ENCODE assay signal across 16 cellular contexts in the genomic region with DNA sequence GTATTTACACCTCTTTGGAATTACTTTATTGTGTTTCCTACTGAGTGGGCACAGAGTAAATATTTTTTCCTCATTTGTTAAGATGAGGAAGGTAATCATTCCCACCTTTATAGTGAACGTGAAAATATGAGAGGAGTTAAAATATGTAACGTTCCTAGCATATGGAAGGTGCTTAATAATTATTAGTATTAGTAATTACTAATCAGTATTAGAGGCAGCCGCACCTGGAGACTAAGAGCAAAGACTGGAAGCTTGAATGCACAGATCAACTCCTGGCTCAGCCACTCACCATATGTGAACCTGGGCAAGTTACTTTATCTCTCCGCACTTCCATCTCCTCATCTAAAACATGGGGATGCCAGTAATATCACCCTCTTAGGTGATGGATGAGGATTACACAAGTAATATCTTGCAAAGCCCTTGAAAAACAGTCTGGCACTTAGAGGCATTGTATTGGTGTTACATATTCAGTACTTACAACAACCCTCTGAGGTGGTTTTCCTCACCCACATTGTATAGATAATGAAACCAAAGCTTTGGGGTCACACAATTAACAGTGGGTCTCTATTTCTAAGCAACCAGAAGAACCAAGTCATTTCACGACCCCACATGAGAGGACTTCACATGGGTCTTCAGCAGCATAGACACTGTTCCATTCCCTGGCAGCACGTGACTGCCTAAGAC.
"Had no signal": no experiment of that assay in that cellular context is flagged by ENCODE, and none has a peak within 500 bp of the region (broad histone marks: within the 10 kb centered on the region; RNA-seq: fewer than 3 reads in every experiment).

No MANE protein-coding gene starts in this region.

- H3K36me3 ChIP-seq: colonic mucosa, esophagus squamous epithelium, tibial artery had no signal

- H3K27ac Mint-ChIP-seq: activated CD4-positive, alpha-beta memory T cell treated with anti-CD3 and anti-CD28 coated beads, Interleukin-2, amount 10 ng/mL, durations not matched to agents 7 days and 5 days; activated CD4-positive, alpha-beta T cell treated with anti-CD3 and anti-CD28 coated beads for 36 hours; activated naive CD4-positive, alpha-beta T cell treated with anti-CD3 and anti-CD28 coated beads, Interleukin-2, amount 50 U/mL, for 72 hours; naive thymus-derived CD4-positive, alpha-beta T cell; stimulated activated memory B cell treated with anti-CD40 and anti-IgM and Interleukin-4, amounts not matched to agents 10 μg/mL and 1 μg/mL and 100 μg/mL, for 72 hours had no signal

- H3K27ac ChIP-seq: body of pancreas, colonic mucosa, esophagus squamous epithelium, tibial artery had no signal

- H3K27me3 ChIP-seq: body of pancreas, colonic mucosa, esophagus squamous epithelium, tibial artery had no signal

- H3K9me3 Mint-ChIP-seq: activated CD4-positive, alpha-beta memory T cell treated with anti-CD3 and anti-CD28 coated beads, Interleukin-2, amount 10 ng/mL, durations not matched to agents 7 days and 5 days; activated naive CD4-positive, alpha-beta T cell treated with anti-CD3 and anti-CD28 coated beads, Interleukin-2, amount 50 U/mL, for 72 hours; stimulated activated memory B cell treated with anti-CD40 and anti-IgM and Interleukin-4, amounts not matched to agents 10 μg/mL and 1 μg/mL and 100 μg/mL, for 72 hours had no signal

- H3K4me3 ChIP-seq: body of pancreas, colonic mucosa, esophagus squamous epithelium, mucosa of descending colon, tibial artery had no signal

- H3K36me3 Mint-ChIP-seq: activated naive CD4-positive, alpha-beta T cell treated with anti-CD3 and anti-CD28 coated beads, Interleukin-2, amount 50 U/mL, for 72 hours; naive thymus-derived CD4-positive, alpha-beta T cell; stimulated activated memory B cell treated with anti-CD40 and anti-IgM and Interleukin-4, amounts not matched to agents 10 μg/mL and 1 μg/mL and 100 μg/mL, for 72 hours had no signal

- H3K4me1 ChIP-seq: colonic mucosa had no signal

- DNase-seq: activated CD4-positive, alpha-beta memory T cell treated with anti-CD3 and anti-CD28 coated beads, Interleukin-2, amount 10 ng/mL, durations not matched to agents 7 days and 5 days; activated CD4-positive, alpha-beta T cell treated with anti-CD3 and anti-CD28 coated beads for 36 hours; activated gamma-delta T cell; activated T-cell treated with anti-CD3 and anti-CD28 coated beads, Interleukin-2, amount 50 U/mL, for 48 hours; body of pancreas; caudate nucleus; colonic mucosa; esophagus squamous epithelium; hippocampal formation; mammary epithelial cell; mucosa of descending colon; naive thymus-derived CD4-positive, alpha-beta T cell; stimulated activated CD4-positive, alpha-beta T cell treated with anti-CD3 and anti-CD28 coated beads, Interleukin-1b, Interleukin-23, amount 100 ng/mL, for 48 hours; tibial artery had no signal

- H3K4me1 Mint-ChIP-seq: activated CD4-positive, alpha-beta memory T cell treated with anti-CD3 and anti-CD28 coated beads, Interleukin-2, amount 10 ng/mL, durations not matched to agents 7 days and 5 days; activated CD4-positive, alpha-beta T cell treated with anti-CD3 and anti-CD28 coated beads for 36 hours; stimulated activated memory B cell treated with anti-CD40 and anti-IgM and Interleukin-4, amounts not matched to agents 10 μg/mL and 1 μg/mL and 100 μg/mL, for 72 hours had no signal

- ATAC-seq: activated CD4-positive, alpha-beta T cell treated with anti-CD3 and anti-CD28 coated beads for 36 hours; body of pancreas; mucosa of descending colon; naive thymus-derived CD4-positive, alpha-beta T cell; stimulated activated memory B cell treated with anti-CD40 and anti-IgM and Interleukin-4, amounts not matched to agents 10 μg/mL and 1 μg/mL and 100 μg/mL, for 72 hours had no signal

- H3K9me3 ChIP-seq: body of pancreas, colonic mucosa, esophagus squamous epithelium, mucosa of descending colon, tibial artery had no signal

- H3K4me3 Mint-ChIP-seq: activated CD4-positive, alpha-beta memory T cell treated with anti-CD3 and anti-CD28 coated beads, Interleukin-2, amount 10 ng/mL, durations not matched to agents 7 days and 5 days; activated CD4-positive, alpha-beta T cell treated with anti-CD3 and anti-CD28 coated beads for 36 hours; naive thymus-derived CD4-positive, alpha-beta T cell; stimulated activated memory B cell treated with anti-CD40 and anti-IgM and Interleukin-4, amounts not matched to agents 10 μg/mL and 1 μg/mL and 100 μg/mL, for 72 hours had no signal
